ENCODE assay signal across 20 cellular contexts in the genomic region with DNA sequence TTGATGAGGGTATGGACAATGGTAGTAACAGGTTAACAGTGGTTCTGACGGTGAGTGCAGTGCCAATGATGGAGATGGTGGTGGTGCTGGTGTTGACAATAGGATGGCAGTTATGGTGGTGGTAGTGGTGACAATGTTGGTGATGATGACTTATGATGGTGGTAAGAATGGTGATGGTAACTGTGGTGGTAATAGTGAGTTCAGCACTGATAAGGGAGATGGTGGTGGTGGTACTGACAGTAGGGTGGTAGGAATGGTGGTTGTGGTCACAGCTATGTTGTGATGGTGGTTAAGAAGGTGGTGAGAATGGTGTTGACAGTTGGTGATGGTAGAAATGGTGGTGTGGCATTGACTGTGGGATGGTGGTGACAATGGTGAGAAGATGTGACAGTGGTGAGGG. TPM values are rescaled to one million over a fixed set of nuclear protein-coding genes. Genes with fewer than 3 reads are reported as not detected.
"Had no signal": no experiment of that assay in that cellular context is flagged by ENCODE, and none has a peak within 500 bp of the region (broad histone marks: within the 10 kb centered on the region; RNA-seq: fewer than 3 reads in every experiment).

No MANE protein-coding gene starts in this region.

- H3K9me3 Mint-ChIP-seq: naive thymus-derived CD8-positive, alpha-beta T cell had no signal

- H3K36me3 Mint-ChIP-seq: naive thymus-derived CD8-positive, alpha-beta T cell had no signal

- H3K9me3 ChIP-seq: heart right ventricle, pancreas had no signal

- H3K27ac ChIP-seq: dorsolateral prefrontal cortex, heart right ventricle, pancreas had no signal

- H3K4me3 Mint-ChIP-seq: naive thymus-derived CD8-positive, alpha-beta T cell; neural crest cell had no signal

- FAIRE-seq: frontal cortex, islet of Langerhans, pancreas had no signal

- H3K4me3 ChIP-seq: dorsolateral prefrontal cortex, heart right ventricle, pancreas, smooth muscle cell had no signal

- ATAC-seq: esophagus mucosa; heart right ventricle; naive thymus-derived CD8-positive, alpha-beta T cell; pancreas; right cardiac atrium had no signal

- H3K36me3 ChIP-seq: heart right ventricle, pancreas had no signal

- DNase-seq: cortex of kidney; dorsolateral prefrontal cortex; effector CD8-positive, alpha-beta T cell; heart right ventricle; hypothalamus; kidney glomerular epithelial cell; occipital lobe; pancreas; stimulated activated CD4-positive, alpha-beta T cell treated with anti-CD3 and anti-CD28 coated beads, Interleukin-2, amount 100 ng/mL, for 48 hours; stimulated activated naive CD4-positive, alpha-beta T cell treated with Interleukin-2 at 50 U/mL for 16 hours; trophoblast cell had no signal

- H3K27me3 ChIP-seq: dorsolateral prefrontal cortex, pancreas had no signal

- H3K4me2 ChIP-seq: smooth muscle cell had no signal

- H3K27ac Mint-ChIP-seq: naive thymus-derived CD8-positive, alpha-beta T cell; progenitor cell of endocrine pancreas had no signal

- H3K4me1 ChIP-seq: pancreas had no signal

RNA-seq across cellular contexts. Expression of a gene that starts 13.4 kb away (rescaled TPM):
- total RNA-seq: mononuclear cell; naive thymus-derived CD8-positive, alpha-beta T cell had no signal
- polyA plus RNA-seq: naive thymus-derived CD8-positive, alpha-beta T cell had no signal
